8 cellular contexts compared by ENCODE assay signal in genomic region chr3:141486416-141486734, GRCh38.
DNase-seq lines count a peak whose midpoint lies in the region; ATAC-seq lines count a peak whose summit lies in the region.

No MANE protein-coding gene starts in this region.

- H3K27me3 Mint-ChIP-seq in activated naive CD8-positive, alpha-beta T cell treated with anti-CD3 and anti-CD28 coated beads, Interleukin-2, amount 50 U/mL, for 24 hours = no peaks in the 10 kb centered on the region

- H3K27ac Mint-ChIP-seq in activated naive CD8-positive, alpha-beta T cell treated with anti-CD3 and anti-CD28 coated beads, Interleukin-2, amount 50 U/mL, for 24 hours = peak overlapping the region; percentile 86

- no peaks in the 10 kb centered on the region for H3K9me3 Mint-ChIP-seq in activated naive CD8-positive, alpha-beta T cell treated with anti-CD3 and anti-CD28 coated beads, Interleukin-2, amount 50 U/mL, for 24 hours

- peaks cover 67% of the 10 kb centered on the region for H3K4me1 Mint-ChIP-seq in activated naive CD8-positive, alpha-beta T cell treated with anti-CD3 and anti-CD28 coated beads, Interleukin-2, amount 50 U/mL, for 24 hours

- H3K36me3 Mint-ChIP-seq in activated naive CD8-positive, alpha-beta T cell treated with anti-CD3 and anti-CD28 coated beads, Interleukin-2, amount 50 U/mL, for 24 hours (ENCODE audit: low read depth) = peaks cover 25% of the 10 kb centered on the region

- peak overlapping the region; percentile 75 for H3K4me3 Mint-ChIP-seq in activated naive CD8-positive, alpha-beta T cell treated with anti-CD3 and anti-CD28 coated beads, Interleukin-2, amount 50 U/mL, for 24 hours

- ATAC-seq in activated naive CD8-positive, alpha-beta T cell treated with anti-CD3 and anti-CD28 coated beads, Interleukin-2, amount 50 U/mL, for 24 hours = no peak

- DNase-seq in activated T-cell treated with anti-CD3 and anti-CD28 coated beads, Interleukin-2, amount 50 U/mL, for 1 hour = peak; percentile 38
- DNase-seq in activated T-cell treated with anti-CD3 and anti-CD28 coated beads for 4 hours (no peak), kidney glomerular epithelial cell (lab: John Stamatoyannopoulos, UW) (peak; percentile 62), superior temporal gyrus (ENCODE audit: extremely low spot score) (peak; percentile 55), medulla oblongata (ENCODE audit: extremely low spot score) (no peak), foreskin melanocyte (no peak), cerebellar nuclear complex (lab: John Stamatoyannopoulos, UW) (no peak)
- peak; percentile 22 for DNase-seq in activated naive CD8-positive, alpha-beta T cell treated with anti-CD3 and anti-CD28 coated beads, Interleukin-2, amount 50 U/mL, for 24 hours

Comparison
In these comparisons a context has a peak if more than half of its experiments do, and no peak if none do; other contexts are left out.
1. DNase-seq: peak in activated T-cell treated with anti-CD3 and anti-CD28 coated beads, Interleukin-2, amount 50 U/mL, for 1 hour (single experiment), activated naive CD8-positive, alpha-beta T cell treated with anti-CD3 and anti-CD28 coated beads, Interleukin-2, amount 50 U/mL, for 24 hours (single experiment), kidney glomerular epithelial cell (single experiment) and superior temporal gyrus (single experiment); none in activated T-cell treated with anti-CD3 and anti-CD28 coated beads for 4 hours (single experiment), medulla oblongata (single experiment), foreskin melanocyte (single experiment) and cerebellar nuclear complex (0 of 2).